Comparison of ENCODE assay signal across 26 cellular contexts in genomic region chr20:62112368-62112767, GRCh38.
"Had no signal": no experiment of that assay in that cellular context is flagged by ENCODE, and none has a peak within 500 bp of the region (broad histone marks: within the 10 kb centered on the region; RNA-seq: fewer than 3 reads in every experiment).

No MANE protein-coding gene starts in this region.

- ATAC-seq: stimulated activated effector memory CD8-positive, alpha-beta T cell treated with anti-CD3 and anti-CD28 coated beads, Interleukin-12 subunit alpha, Interleukin-12 subunit beta, amount 100 ng/mL, for 72 hours; stimulated activated memory B cell treated with anti-CD40 and anti-IgM and Interleukin-4, amounts not matched to agents 10 μg/mL and 1 μg/mL and 100 μg/mL, for 72 hours; stimulated activated naive B cell treated with anti-CD40 and anti-IgM and Interleukin-4, amounts not matched to agents 10 μg/mL and 1 μg/mL and 100 μg/mL, for 72 hours; stimulated activated naive CD8-positive, alpha-beta T cell treated with anti-CD3 and anti-CD28 coated beads, Interleukin-15, amount 100 ng/mL, for 72 hours; stimulated activated naive CD8-positive, alpha-beta T cell treated with anti-CD3 and anti-CD28 coated beads, Interleukin-15, Interleukin-2, amounts not matched to agents 100 U/mL and 50 U/mL, for 24 hours had no signal

- DNase-seq: stimulated activated CD4-positive, alpha-beta T cell treated with anti-CD3 and anti-CD28 coated beads, Interleukin-2, amount 100 ng/mL, for 48 hours; stimulated activated CD4-positive, alpha-beta T cell treated with anti-CD3 and anti-CD28 coated beads, Interleukin-4, amount 100 ng/mL, for 1 hour; stimulated activated CD4-positive, alpha-beta T cell treated with anti-CD3 and anti-CD28 coated beads, Interleukin-4, amount 100 ng/mL, for 24 hours; stimulated activated CD4-positive, alpha-beta T cell treated with anti-CD3 and anti-CD28 coated beads, Interleukin-4, amount 100 ng/mL, for 4 hours; stimulated activated CD8-positive, alpha-beta memory T cell treated with anti-CD3 and anti-CD28 coated beads, Interleukin-4, amount 100 ng/mL, for 48 hours; stimulated activated naive B cell treated with anti-CD40 and anti-IgM and Interleukin-4, amounts not matched to agents 10 μg/mL and 1 μg/mL and 100 μg/mL, for 72 hours; stimulated activated naive CD4-positive, alpha-beta T cell; stimulated activated naive CD4-positive, alpha-beta T cell treated with Interleukin-2 at 50 U/mL for 16 hours; stimulated activated naive CD8-positive, alpha-beta T cell treated with anti-CD3 and anti-CD28 coated beads, Interleukin-15, amount 100 ng/mL, for 72 hours; stimulated activated naive CD8-positive, alpha-beta T cell treated with anti-CD3 and anti-CD28 coated beads, Interleukin-15, Interleukin-2, amounts not matched to agents 100 U/mL and 50 U/mL, for 24 hours; stomach; substantia nigra; testis; tibial artery; transverse colon; trophoblast cell; upper lobe of left lung; upper lobe of right lung; uterus had no signal

- H3K4me1 ChIP-seq: suprapubic skin, testis, tibial artery, tibial nerve, transverse colon, upper lobe of left lung, upper lobe of right lung, uterus, vagina had no signal

- H3K4me3 ChIP-seq: stomach, suprapubic skin, testis, thoracic aorta, tibial artery, tibial nerve, transverse colon, upper lobe of left lung, upper lobe of right lung, uterus, vagina had no signal

- H3K36me3 ChIP-seq: stomach, suprapubic skin, thoracic aorta, tibial artery, transverse colon, upper lobe of left lung, upper lobe of right lung, uterus, vagina had no signal

- H3K9me3 ChIP-seq: testis had no signal

- H3K27me3 ChIP-seq: testis, upper lobe of right lung, uterus, vagina had no signal

- H3K27ac ChIP-seq: stomach, suprapubic skin, testis, thoracic aorta, tibial artery, tibial nerve, transverse colon, upper lobe of left lung, upper lobe of right lung, uterus, vagina had no signal

- FAIRE-seq: urothelium cell line had no signal
